In genomic region chr2:87883641-87884040, GRCh38 we compare ENCODE assay signal across 1 cellular context. TPM values are rescaled to one million over a fixed set of nuclear protein-coding genes. Genes with fewer than 3 reads are reported as not detected.
"Had no signal": no experiment of that assay in that cellular context is flagged by ENCODE, and none has a peak within 500 bp of the region (broad histone marks: within the 10 kb centered on the region; RNA-seq: fewer than 3 reads in every experiment).

No MANE protein-coding gene starts in this region.

RNA-seq across cellular contexts. Expression of gene RGPD2, which starts 58.0 kb away (rescaled TPM):
- polyA plus RNA-seq: GM23338 had no signal
